Comparison of ENCODE assay signal across 23 cellular contexts in the genomic region with DNA sequence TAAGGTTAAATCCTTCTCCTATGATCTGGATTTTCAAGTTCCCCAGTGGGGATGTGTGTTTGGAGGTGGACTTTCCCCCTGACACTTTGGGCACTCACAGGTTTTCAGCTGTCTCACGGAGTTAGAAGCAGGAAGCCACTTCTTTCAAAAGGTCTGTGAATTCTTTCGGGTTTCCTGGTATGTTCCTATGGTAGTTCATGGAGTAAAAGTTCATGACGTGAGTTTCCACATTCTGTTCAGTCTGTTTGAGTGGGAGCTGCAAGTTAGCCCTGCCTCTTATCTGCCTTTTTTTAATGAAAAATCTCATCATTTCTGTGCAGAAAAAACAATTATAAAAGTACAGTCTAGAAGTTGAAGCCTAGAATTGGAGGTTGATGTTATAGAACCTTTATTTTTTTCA. TPM values are rescaled to one million over a fixed set of nuclear protein-coding genes. Genes with fewer than 3 reads are reported as not detected.
"Had no signal": no experiment of that assay in that cellular context is flagged by ENCODE, and none has a peak within 500 bp of the region (broad histone marks: within the 10 kb centered on the region; RNA-seq: fewer than 3 reads in every experiment).

No MANE protein-coding gene starts in this region.

- DNase-seq: activated CD4-positive, alpha-beta memory T cell treated with anti-CD3 and anti-CD28 coated beads, Interleukin-2, amount 10 ng/mL, durations not matched to agents 7 days and 5 days; activated CD4-positive, alpha-beta T cell treated with anti-CD3 and anti-CD28 coated beads, Interleukin-2, amount 10 ng/mL, durations not matched to agents 24 days and 14 days; activated CD8-positive, alpha-beta memory T cell treated with anti-CD3 and anti-CD28 coated beads, Interleukin-2, amount 10 ng/mL, durations not matched to agents 7 days and 5 days; activated effector memory CD4-positive, alpha-beta T cell treated with anti-CD3 and anti-CD28 coated beads, Interleukin-2, amount 50 U/mL, for 16 hours; activated naive CD4-positive, alpha-beta T cell treated with anti-CD3 and anti-CD28 coated beads, Interleukin-2, amount 10 ng/mL, durations not matched to agents 7 days and 5 days; activated naive CD8-positive, alpha-beta T cell treated with anti-CD3 and anti-CD28 coated beads, Interleukin-2, amount 50 U/mL, for 24 hours; activated T-cell treated with anti-CD3 and anti-CD28 coated beads for 4 hours; anterior cingulate cortex; effector memory CD4-positive, alpha-beta T cell; heart right ventricle; left colon; naive B cell; ovary; stimulated activated CD4-positive, alpha-beta T cell treated with anti-CD3 and anti-CD28 coated beads, Interleukin-4, amount 100 ng/mL, for 24 hours; stimulated activated naive CD4-positive, alpha-beta T cell treated with Interleukin-2 at 50 U/mL for 16 hours; SW 1271; T-helper 17 cell; upper lobe of left lung had no signal

- H3K9me3 ChIP-seq: esophagus muscularis mucosa, ovary, prostate gland, thoracic aorta, upper lobe of left lung had no signal

- ATAC-seq: activated CD8-positive, alpha-beta memory T cell treated with anti-CD3 and anti-CD28 coated beads, Interleukin-2, amount 10 ng/mL, durations not matched to agents 7 days and 5 days; activated naive CD8-positive, alpha-beta T cell treated with anti-CD3 and anti-CD28 coated beads, Interleukin-2, amount 50 U/mL, for 24 hours; gastroesophageal sphincter; left colon; T-helper 17 cell had no signal

- H3K36me3 ChIP-seq: esophagus muscularis mucosa, gastroesophageal sphincter, heart right ventricle, ovary, prostate gland, thoracic aorta, upper lobe of left lung had no signal

- H3K27me3 ChIP-seq: esophagus muscularis mucosa, gastroesophageal sphincter, ovary, upper lobe of left lung had no signal

- H3K4me1 ChIP-seq: heart right ventricle, prostate gland, upper lobe of left lung had no signal

- H3K4me3 ChIP-seq: esophagus muscularis mucosa, gastroesophageal sphincter, heart right ventricle, ovary, prostate gland, thoracic aorta, upper lobe of left lung had no signal

- H3K27ac ChIP-seq: esophagus muscularis mucosa, gastroesophageal sphincter, heart right ventricle, ovary, prostate gland, thoracic aorta, upper lobe of left lung had no signal

RNA-seq across cellular contexts. Expression of a gene that starts 24.9 kb away (rescaled TPM):
- total RNA-seq: activated CD4-positive, alpha-beta memory T cell treated with anti-CD3 and anti-CD28 coated beads, Interleukin-2, amount 10 ng/mL, durations not matched to agents 7 days and 5 days; activated CD4-positive, alpha-beta T cell treated with anti-CD3 and anti-CD28 coated beads, Interleukin-2, amount 10 ng/mL, durations not matched to agents 24 days and 14 days; activated CD8-positive, alpha-beta memory T cell treated with anti-CD3 and anti-CD28 coated beads, Interleukin-2, amount 10 ng/mL, durations not matched to agents 7 days and 5 days; T-helper 17 cell had no signal
- polyA plus RNA-seq: keratinocyte had no signal
